Comparison of ENCODE assay signal across 21 cellular contexts in the genomic region with DNA sequence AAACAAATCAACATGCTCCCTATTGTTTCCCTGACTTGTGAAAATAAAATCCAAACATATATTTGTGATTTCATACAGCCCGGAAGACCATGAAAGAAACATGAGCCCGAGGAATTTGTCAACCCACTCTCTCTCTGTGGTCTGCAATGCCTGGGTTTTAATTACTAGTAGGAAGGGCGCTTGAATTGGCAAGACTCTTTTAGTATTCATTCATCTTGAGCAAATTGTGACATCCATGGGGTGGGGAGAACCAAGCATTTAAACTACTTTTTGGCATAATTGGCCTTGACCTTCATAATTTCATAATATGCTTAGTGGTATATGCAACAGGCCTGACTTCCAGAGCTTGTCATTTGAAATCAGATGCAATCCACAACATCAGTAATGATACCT.
"Had no signal": no experiment of that assay in that cellular context is flagged by ENCODE, and none has a peak within 500 bp of the region (broad histone marks: within the 10 kb centered on the region; RNA-seq: fewer than 3 reads in every experiment).

No MANE protein-coding gene starts in this region.

- H3K9ac ChIP-seq: parathyroid adenoma had no signal

- H2AFZ ChIP-seq: parathyroid adenoma had no signal

- H3K27me3 ChIP-seq: ascending aorta, breast epithelium, esophagus muscularis mucosa, left lung, right lobe of liver, spleen, upper lobe of right lung had no signal

- H3K4me1 ChIP-seq: breast epithelium, parathyroid adenoma, right lobe of liver, upper lobe of right lung had no signal

- H3K4me3 ChIP-seq: ascending aorta, breast epithelium, esophagus muscularis mucosa, left lung, right lobe of liver, upper lobe of right lung had no signal

- H3K9me3 ChIP-seq: ascending aorta, breast epithelium, esophagus muscularis mucosa, left lung, neutrophil, right lobe of liver, spleen, upper lobe of right lung had no signal

- H3K36me3 ChIP-seq: ascending aorta, breast epithelium, esophagus muscularis mucosa, left lung, neutrophil, right lobe of liver, spleen, upper lobe of right lung had no signal

- H3K27ac ChIP-seq: ascending aorta, breast epithelium, esophagus muscularis mucosa, left lung, neutrophil, parathyroid adenoma, right lobe of liver, upper lobe of right lung had no signal

- DNase-seq: activated CD4-positive, alpha-beta T cell treated with anti-CD3 and anti-CD28 coated beads, Interleukin-2, amount 10 ng/mL, durations not matched to agents 7 days and 5 days; activated CD8-positive, alpha-beta T cell treated with anti-CD3 and anti-CD28 coated beads, Interleukin-2, amount 10 ng/mL, durations not matched to agents 7 days and 5 days; activated naive CD4-positive, alpha-beta T cell treated with anti-CD3 and anti-CD28 coated beads, Interleukin-2, amount 10 ng/mL, durations not matched to agents 7 days and 5 days; activated naive CD8-positive, alpha-beta T cell treated with anti-CD3 and anti-CD28 coated beads, Interleukin-2, amount 50 U/mL, for 24 hours; activated T-cell treated with anti-CD3 and anti-CD28 coated beads, Interleukin-2, amount 50 U/mL, for 4 hours; cortex of kidney; effector CD8-positive, alpha-beta T cell; foreskin melanocyte; hypothalamus; islet precursor cell; left lung; natural killer cell; right lobe of liver; spleen; stimulated activated CD4-positive, alpha-beta T cell treated with anti-CD3 and anti-CD28 coated beads, Interleukin-4, amount 100 ng/mL, for 4 hours; upper lobe of right lung had no signal

- H3K79me2 ChIP-seq: parathyroid adenoma had no signal
